In genomic region chr5:12934722-12935121, GRCh38 we compare ENCODE assay signal across 2 cellular contexts.
TF ChIP-seq lines count a peak whose summit lies in the region.

No MANE protein-coding gene starts in this region.

TF ChIP-seq in A549, 52 proteins besides CTCF, POLR2A, EP300 and RAD21:
- TF ChIP-seq NR3C1 (IDR thresholded peaks at IDR 0.05) = no peak
- TF ChIP-seq MAFK (IDR thresholded peaks at IDR 0.05; ENCODE audit: partially characterized antibody) = peak; percentile 17
- TF ChIP-seq NFE2L2 (conservative IDR thresholded peaks at IDR 0.05; ENCODE audit: low read length) = peak; percentile 51
- TF ChIP-seq E2F6 (IDR thresholded peaks at IDR 0.05; ENCODE audit: borderline replicate concordance, low read depth) = no peak
TF ChIP-seq in A549: peak in this region for 2.

TF ChIP-seq in endothelial cell of umbilical vein, 7 proteins besides CTCF, POLR2A, EP300 and RAD21:
- no peak for TF ChIP-seq EZH2 (IDR thresholded peaks at IDR 0.05; ENCODE audit: borderline replicate concordance, low read depth, low read length, severe bottlenecking)
- TF ChIP-seq GATA2 (IDR thresholded peaks at IDR 0.05; ENCODE audit: insufficient read depth, insufficient read length, low read depth, low read length) = no peak
- no peak for TF ChIP-seq MYC (IDR thresholded peaks at IDR 0.05; ENCODE audit: low read depth, low read length)
